14 cellular contexts compared by ENCODE assay signal in the genomic region with DNA sequence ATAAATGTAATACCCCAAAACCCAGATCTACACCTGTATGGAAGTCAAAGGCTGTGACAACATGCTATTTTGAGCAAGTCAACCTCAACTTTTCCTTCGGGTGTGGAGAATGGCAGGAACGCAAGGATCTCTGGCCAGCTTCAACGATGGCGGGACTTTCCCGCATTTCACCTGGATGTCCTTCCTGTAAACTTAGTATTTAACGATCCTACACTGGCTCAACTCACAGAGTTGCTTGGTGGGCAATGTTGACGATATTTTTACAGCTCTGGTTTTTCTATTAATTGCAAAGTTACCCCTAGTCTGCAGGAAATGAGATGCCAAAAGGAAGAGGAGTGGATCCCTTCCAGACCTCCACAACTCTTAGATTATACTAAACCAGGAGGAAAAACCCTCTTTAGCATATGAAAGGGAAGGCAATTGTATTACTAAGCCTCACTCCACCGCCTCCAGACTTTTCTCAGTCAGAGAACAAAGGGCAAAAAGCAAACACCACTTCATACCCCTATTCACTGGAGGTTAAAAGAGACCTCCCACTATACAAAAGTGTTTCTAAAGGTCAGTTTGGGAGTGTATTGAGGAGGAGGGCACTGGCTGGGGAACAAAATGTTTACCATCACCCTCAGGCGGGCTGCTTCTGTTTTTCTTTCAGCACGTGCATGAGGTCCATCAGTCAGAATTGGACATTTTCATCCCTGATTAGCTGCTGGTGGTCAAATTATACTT. TPM values are rescaled to one million over a fixed set of nuclear protein-coding genes. Genes with fewer than 3 reads are reported as not detected.
DNase-seq lines count a peak whose midpoint lies in the region; ATAC-seq, FAIRE-seq and TF ChIP-seq lines count a peak whose summit lies in the region.
"Had no signal": no experiment of that assay in that cellular context is flagged by ENCODE, and none has a peak within 500 bp of the region (broad histone marks: within the 10 kb centered on the region; RNA-seq: fewer than 3 reads in every experiment).

No MANE protein-coding gene starts in this region.

- CTCF ChIA-PET in H1 (lab: Charles Lee; ENCODE audit: partially characterized antibody): interaction anchor here (0.9 to 2.1 kb wide), 7 partner anchors 12 to 78 kb away, joined by 3 to 8 read pairs (median 3); no protein-coding TSS in a partner anchor

- no peak overlapping the region for H2BK5ac ChIP-seq in H1 (ENCODE audit: low read depth, low read length)

- H3K18ac ChIP-seq in H1 (ENCODE audit: extremely low read depth, low read length): peak overlapping the region; percentile 44

- TF ChIP-seq RAD21 in H1 (IDR thresholded peaks at IDR 0.05 in 1 of 2, conservative IDR thresholded peaks at IDR 0.05 in 1 of 2; ENCODE audit: low read depth in 2 of 2, low read length in 2 of 2): 0 out of 4 replicates have a peak, but pooled peaks of 1 of the 2 experiments have one; percentile 7

- H4K5ac ChIP-seq in H1 (ENCODE audit: insufficient read length, low read depth, low read length): no peak overlapping the region

- no peaks in the 10 kb centered on the region for H4K20me1 ChIP-seq in H1 (replicated peaks in 1 of 2; ENCODE audit: control insufficient read depth in 1 of 2, insufficient read depth in 2 of 2, low read length in 2 of 2)

- peak overlapping the region; percentile 53 to 69 for H3K4me2 ChIP-seq in H1 (ENCODE audit: insufficient read depth in 1 of 2, low read depth in 2 of 2, low read length in 2 of 2)

- TF ChIP-seq CTCF in H1 (IDR thresholded peaks at IDR 0.05; ENCODE audit: control extremely low read depth in 1 of 3, insufficient read depth in 1 of 3, low read depth in 1 of 3, low read length in 3 of 3) (no peak), nephron (IDR thresholded peaks at IDR 0.05; ENCODE audit: unreplicated experiment in 3 of 3) (no peak), uterus (IDR thresholded peaks at IDR 0.05) (no peak)

- H3K79me1 ChIP-seq in H1 (ENCODE audit: low read depth, low read length): no peaks in the 10 kb centered on the region

- peaks cover 11% of the 10 kb centered on the region for H3K27me3 Mint-ChIP-seq in nephron (ENCODE audit: low read depth)
- no peaks in the 10 kb centered on the region for H3K27me3 Mint-ChIP-seq in activated T-cell treated with anti-CD3 and anti-CD28 coated beads, Interleukin-2, amount 50 U/mL, for 72 hours (ENCODE audit: low read depth)

- H3K4ac ChIP-seq in H1 (replicated peaks; ENCODE audit: insufficient read length, low read depth, low read length): no peak overlapping the region

- H3K36me3 ChIP-seq in H1 (ENCODE audit: control insufficient read depth in 2 of 4, insufficient read depth in 4 of 4, low read length in 3 of 4) (no peaks in the 10 kb centered on the region), uterus (no peaks in the 10 kb centered on the region)
- H3K36me3 ChIP-seq: esophagus muscularis mucosa had no signal

- H3K9me3 ChIP-seq in H1 (ENCODE audit: insufficient read depth in 2 of 2, low read depth in 1 of 2, low read length in 1 of 2): no peaks in the 10 kb centered on the region
- no peaks in the 10 kb centered on the region for H3K9me3 ChIP-seq in uterus
- H3K9me3 ChIP-seq: esophagus muscularis mucosa had no signal

- no peak overlapping the region for H4K91ac ChIP-seq in H1 (replicated peaks; ENCODE audit: insufficient read length, low read length)

- no peak overlapping the region for H2BK120ac ChIP-seq in H1 (replicated peaks; ENCODE audit: low read depth, low read length)

- H3K79me2 ChIP-seq in H1 (ENCODE audit: control insufficient read depth in 1 of 2, insufficient read depth in 2 of 2, low read length in 2 of 2): no peaks in the 10 kb centered on the region

- H3K9ac ChIP-seq in H1 (replicated peaks in 1 of 4; ENCODE audit: extremely low read depth in 1 of 4, low read depth in 3 of 4, low read length in 3 of 4): peak overlapping the region in 1 of 4 experiments; percentile 34; a peak in 1 of 7 replicates

- WGBS in H1 (ENCODE audit: extremely low coverage in 1 of 2, insufficient coverage in 1 of 2, insufficient read length in 1 of 2, insufficient replicate concordance in 2 of 2, low coverage in 1 of 2, low lambda C conversion rate in 2 of 2, missing lambda C conversion rate in 1 of 2), 2 experiments: 7% methylated on average over 10 of the region's 10 CpGs; no CpG with 5 or more reads in 1 of the 2 experiments

- no peaks in the 10 kb centered on the region for H3K4me1 Mint-ChIP-seq in nephron
- no peaks in the 10 kb centered on the region for H3K4me1 Mint-ChIP-seq in activated T-cell treated with anti-CD3 and anti-CD28 coated beads, Interleukin-2, amount 50 U/mL, for 72 hours (ENCODE audit: low read depth)

- no peak overlapping the region for H3K56ac ChIP-seq in H1 (replicated peaks; ENCODE audit: insufficient read length, low read depth, low read length)

- H3K36me3 Mint-ChIP-seq in nephron (ENCODE audit: low read depth): no peaks in the 10 kb centered on the region
- peaks cover 0 to 2% of the 10 kb centered on the region in 2 donors for H3K36me3 Mint-ChIP-seq in activated T-cell treated with anti-CD3 and anti-CD28 coated beads, Interleukin-2, amount 50 U/mL, for 72 hours (ENCODE audit: insufficient read depth in 2 of 2)

- H3K4me3 ChIP-seq in H1 (ENCODE audit: extremely low read depth in 1 of 4, insufficient read depth in 2 of 4, low read depth in 3 of 4, low read length in 4 of 4): peak overlapping the region; percentile 0 to 51 (median 28); a peak in 5 of 8 replicates
- H3K4me3 ChIP-seq in uterus: no peak overlapping the region
- H3K4me3 ChIP-seq: esophagus muscularis mucosa had no signal

- peaks cover 22 to 55% (median 44%) of the 10 kb centered on the region in 4 experiments for H3K27me3 ChIP-seq in H1 (replicated peaks in 1 of 4; ENCODE audit: control insufficient read depth in 3 of 4, extremely low read depth in 1 of 4, insufficient read depth in 3 of 4, low read length in 3 of 4)
- no peaks in the 10 kb centered on the region for H3K27me3 ChIP-seq in uterus
- H3K27me3 ChIP-seq: esophagus muscularis mucosa had no signal

- TF ChIP-seq EP300 in H1 (IDR thresholded peaks at IDR 0.05; ENCODE audit: borderline replicate concordance in 1 of 2, low read depth in 2 of 2, low read length in 2 of 2): peak in 1 of 2 experiments; percentile 95; a peak in 2 of 3 replicates

- DNase-seq in DMS53 (lab: John Stamatoyannopoulos, UW) (peak; percentile 33), NCI-H2107 (lab: John Stamatoyannopoulos, UW) (peak; percentile 4), H1 (ENCODE audit: low read depth in 1 of 2, low spot score in 2 of 2) (peak; percentile 53 to 63), dedifferentiated amniotic fluid mesenchymal stem cell (ENCODE audit: extremely low spot score) (no peak), amygdala (lab: John Stamatoyannopoulos, UW) (no peak), uterus (no peak)
- DNase-seq in activated T-cell treated with anti-CD3 and anti-CD28 coated beads, Interleukin-2, amount 50 U/mL, for 72 hours: no peak
- DNase-seq: activated naive CD4-positive, alpha-beta T cell treated with Interleukin-2 at 50 U/mL for 16 hours; cortex of kidney; head of caudate nucleus; NCI-H187; Right ventricle myocardium superior had no signal

- no peak overlapping the region for H4K8ac ChIP-seq in H1 (ENCODE audit: extremely low read depth, insufficient read depth, low read length)

- peaks cover 5% of the 10 kb centered on the region for H3K23me2 ChIP-seq in H1 (ENCODE audit: low read depth, low read length)

- no peak overlapping the region for H3K4me3 Mint-ChIP-seq in nephron
- H3K4me3 Mint-ChIP-seq in activated T-cell treated with anti-CD3 and anti-CD28 coated beads, Interleukin-2, amount 50 U/mL, for 72 hours: no peak overlapping the region

- H2BK12ac ChIP-seq in H1 (ENCODE audit: low read depth, low read length): peak overlapping the region; percentile 80; the same call in 1 of the 2 replicates

- no peak for ATAC-seq in activated T-cell treated with anti-CD3 and anti-CD28 coated beads, Interleukin-2, amount 50 U/mL, for 72 hours (replicated peaks in 1 of 2)

- no peak overlapping the region for H2BK15ac ChIP-seq in H1 (ENCODE audit: low read length)

- no peak overlapping the region for H3K14ac ChIP-seq in H1 (ENCODE audit: insufficient read length)

- peak overlapping the region; percentile 78; the same call in 1 of the 2 replicates for H2BK20ac ChIP-seq in H1 (ENCODE audit: low read length)

- POLR2A ChIA-PET in H1 (lab: Charles Lee; ENCODE audit: partially characterized antibody): interaction anchor here (0.7 to 1.8 kb wide), 6 partner anchors 11 to 70 kb away, joined by 3 to 8 read pairs (median 3); partner anchors contain the start of gene ACVR1

- peak overlapping the region in 2 of 3 experiments; percentile 50 to 83 for H3K27ac Mint-ChIP-seq in nephron
- no peak overlapping the region for H3K27ac Mint-ChIP-seq in activated T-cell treated with anti-CD3 and anti-CD28 coated beads, Interleukin-2, amount 50 U/mL, for 72 hours

- H2AK5ac ChIP-seq in H1 (ENCODE audit: low read depth, low read length): no peak overlapping the region; the same call in 1 of the 2 replicates

- no peak overlapping the region for H3K23ac ChIP-seq in H1 (ENCODE audit: insufficient read length)

- peak; percentile 98 for FAIRE-seq in H1 (lab: Jason Lieb, UNC)

- intact Hi-C loops in uterus (cut with DNase I; ENCODE audit: low total_unique reads): no loop called here

- H2AFZ ChIP-seq in H1 (ENCODE audit: low read length): no peak overlapping the region

- H3K27ac ChIP-seq in H1 (ENCODE audit: low read depth, low read length) (no peak overlapping the region), uterus (no peak overlapping the region)
- H3K27ac ChIP-seq: esophagus muscularis mucosa had no signal

- no peaks in the 10 kb centered on the region for H3K9me3 Mint-ChIP-seq in nephron
- H3K9me3 Mint-ChIP-seq in activated T-cell treated with anti-CD3 and anti-CD28 coated beads, Interleukin-2, amount 50 U/mL, for 72 hours: no peaks in the 10 kb centered on the region

- H3K4me1 ChIP-seq in H1 (replicated peaks in 1 of 4; ENCODE audit: control insufficient read depth in 3 of 4, insufficient read depth in 4 of 4, low read length in 3 of 4) (peaks cover 3 to 17% (median 9%) of the 10 kb centered on the region in 4 experiments; a peak in 6 of 7 replicates), uterus (no peaks in the 10 kb centered on the region)
- H3K4me1 ChIP-seq: esophagus muscularis mucosa had no signal

- no peak for TF ChIP-seq POLR2A in H1 (IDR thresholded peaks at IDR 0.05; ENCODE audit: control extremely low read depth in 1 of 2, low read depth in 2 of 2, low read length in 2 of 2)
- no peak for TF ChIP-seq POLR2A in uterus (IDR thresholded peaks at IDR 0.05)

RNA-seq across cellular contexts. Expression of gene ACVR1, which starts 56.5 kb away (rescaled TPM):
- 17.5 and 17.7 TPM in 2 replicates for total RNA-seq in H1 (2021; fragmentation: NEBNext Ultra II Directional; extraction: Animal tissue kit (Norgen Biotek cat#: 25700))
- 6.3 and 8.5 TPM in 2 replicates for polyA plus RNA-seq in H1 (2011; rRNA removed)
- 8.5 TPM for polyA plus RNA-seq in H1 (2011; cell fraction: cytosol; rRNA removed)
- 6.4 TPM for polyA plus RNA-seq in H1 (2011; cell fraction: nucleus; rRNA removed)
- 12.1 to 13.8 TPM (median 12.9 TPM) in 4 replicates for polyA plus RNA-seq in H1 (2012, experiment 1 of 2)
- 5.3 TPM for polyA plus RNA-seq in H1 (2012, experiment 2 of 2)
- polyA plus RNA-seq in H1 (2013, experiment 1 of 2): 13.8 TPM
- polyA plus RNA-seq in H1 (2013, experiment 2 of 2): 14.4 TPM
- polyA minus RNA-seq in H1 (2011; rRNA and poly(A)+ RNA removed): 12.4 and 14.9 TPM in 2 replicates
- 7.6 TPM for polyA minus RNA-seq in H1 (2011; cell fraction: cytosol; rRNA and poly(A)+ RNA removed)
- 13.9 TPM for polyA minus RNA-seq in H1 (2011; cell fraction: nucleus; rRNA and poly(A)+ RNA removed)
- total RNA-seq in uterus: 100 to 1,000 TPM in 1 of 4 donors, 10 to 100 TPM in 3; 30.3 to 398 (median 46.7) TPM
- total RNA-seq in activated T-cell treated with anti-CD3 and anti-CD28 coated beads, Interleukin-2, amount 50 U/mL, for 72 hours: 10 to 100 TPM; 28.3 to 29.7 TPM

Comparison
In these comparisons a context has a peak if more than half of its experiments do, and no peak if none do; other contexts are left out.
1. DNase-seq: peak in DMS53 (single experiment), NCI-H2107 (single experiment) and H1 (2 of 2); none in dedifferentiated amniotic fluid mesenchymal stem cell (single experiment), amygdala (0 of 56), uterus (0 of 2) and activated T-cell treated with anti-CD3 and anti-CD28 coated beads, Interleukin-2, amount 50 U/mL, for 72 hours (0 of 2).
2. H3K4me3 ChIP-seq: peak in H1 (4 of 4); none in uterus (0 of 2).